In genomic region chr18:13221821-13222220, GRCh38 we compare ENCODE assay signal across 12 cellular contexts. TPM values are rescaled to one million over a fixed set of nuclear protein-coding genes. Genes with fewer than 3 reads are reported as not detected.
A peak's percentile ranks its signal among the peaks of the same experiment; 100 is the strongest.
DNase-seq lines count a peak whose midpoint lies in the region; ATAC-seq, FAIRE-seq and TF ChIP-seq lines count a peak whose summit lies in the region.
"Had no signal": no experiment of that assay in that cellular context is flagged by ENCODE, and none has a peak within 500 bp of the region (broad histone marks: within the 10 kb centered on the region; RNA-seq: fewer than 3 reads in every experiment).

No MANE protein-coding gene starts in this region.

- H4K20me1 ChIP-seq in SK-N-SH (ENCODE audit: insufficient read depth), result no peaks in the 10 kb centered on the region

- H2AFZ ChIP-seq in SK-N-SH (ENCODE audit: low read depth), result no peak overlapping the region; the same call in 1 of the 2 replicates
- H2AFZ ChIP-seq: neural progenitor cell had no signal

- H3K9me3 ChIP-seq in SK-N-SH (no peaks in the 10 kb centered on the region), right cardiac atrium (ENCODE audit: control insufficient read depth, low read length) (no peaks in the 10 kb centered on the region), stomach smooth muscle (ENCODE audit: control insufficient read depth in 2 of 2, low read length in 2 of 2) (no peaks in the 10 kb centered on the region), WERI-Rb-1 (ENCODE audit: severe bottlenecking) (no peaks in the 10 kb centered on the region)

- peak overlapping the region; percentile 67 for H3K4me2 ChIP-seq in SK-N-SH

- 0 out of 2 replicates have a peak overlapping the region, but pooled peaks have one; percentile 25 for H3K4me3 Mint-ChIP-seq in HFFc6

- H3K36me3 ChIP-seq in SK-N-SH (replicated peaks in 1 of 2; ENCODE audit: control insufficient read depth in 1 of 2, insufficient read depth in 2 of 2, low read length in 1 of 2) (no peaks in the 10 kb centered on the region), stomach smooth muscle (ENCODE audit: control insufficient read depth in 2 of 2, insufficient read depth in 2 of 2, low read length in 2 of 2) (no peaks in the 10 kb centered on the region), WERI-Rb-1 (no peaks in the 10 kb centered on the region)
- H3K36me3 ChIP-seq: neural progenitor cell had no signal

- no peak for ATAC-seq in right cardiac atrium

- 6% methylated on average over 7 of the region's 7 CpGs for WGBS in SK-N-SH (ENCODE audit: low lambda C conversion rate)
- WGBS in right cardiac atrium, result 13% methylated on average over 7 of the region's 7 CpGs

- TF ChIP-seq EP300 in SK-N-SH (IDR thresholded peaks at IDR 0.05; ENCODE audit: borderline replicate concordance in 1 of 2, low read depth in 1 of 2, low read length in 1 of 2), result peak; percentile 8 to 72; a peak in 3 of 4 replicates

- no peak overlapping the region for H3K9ac ChIP-seq in SK-N-SH
- peak overlapping the region; percentile 19 to 43 for H3K9ac ChIP-seq in stomach smooth muscle (ENCODE audit: low read length in 2 of 2)
- H3K9ac ChIP-seq: neural progenitor cell had no signal

- peaks cover 38% of the 10 kb centered on the region for H3K27me3 Mint-ChIP-seq in HFFc6 (ENCODE audit: insufficient read depth)

- no peak for TF ChIP-seq RAD21 in SK-N-SH (IDR thresholded peaks at IDR 0.05; ENCODE audit: low read length)

- no peaks in the 10 kb centered on the region for H3K9me3 Mint-ChIP-seq in HFFc6
- H3K9me3 Mint-ChIP-seq: neural progenitor cell had no signal

- H3K36me3 Mint-ChIP-seq in HFFc6 (ENCODE audit: low read depth), result no peaks in the 10 kb centered on the region
- H3K36me3 Mint-ChIP-seq: neural progenitor cell had no signal

- no peak for DNase-seq in HFFc6
- DNase-seq in SK-N-SH, result peak; percentile 74
- DNase-seq in right cardiac atrium, result peak; percentile 80 to 94 (median 88)
- no peak for DNase-seq in pons (ENCODE audit: low spot score)
- no peak for DNase-seq in GM12892 (ENCODE audit: insufficient read length)
- DNase-seq in WERI-Rb-1, result no peak
- DNase-seq in iPS-NIHi11 (ENCODE audit: low spot score), result no peak
- DNase-seq: activated gamma-delta T cell, GF-D8, NCI-H2107 had no signal

- intact Hi-C loops in right cardiac atrium (cut with DNase I), result loop anchor here (5.0 to 10.0 kb wide), 4 partner anchors 45 to 160 kb away; no protein-coding TSS in a partner anchor

- H3K27ac Mint-ChIP-seq in HFFc6, result no peak overlapping the region
- H3K27ac Mint-ChIP-seq: neural progenitor cell had no signal

- CTCF ChIA-PET in SK-N-SH (lab: Yijun Ruan, JAX), result interaction anchor here (0.7 to 1.8 kb wide), 7 partner anchors 10 to 307 kb away, joined by 3 to 8 read pairs (median 3); no protein-coding TSS in a partner anchor

- H3K4me3 ChIP-seq in SK-N-SH (ENCODE audit: low read depth in 2 of 2, low read length in 1 of 2) (peak overlapping the region in 1 of 2 experiments; percentile 17; a peak in 1 of 4 replicates), right cardiac atrium (ENCODE audit: low read length) (peak overlapping the region; percentile 27), stomach smooth muscle (ENCODE audit: low read length in 2 of 2) (peak overlapping the region; percentile 13 to 56), WERI-Rb-1 (ENCODE audit: low read depth, low read length) (no peak overlapping the region)
- H3K4me3 ChIP-seq: neural progenitor cell had no signal

- POLR2A ChIA-PET in SK-N-SH (lab: Yijun Ruan, JAX), result no interaction called here

- H3K9me2 ChIP-seq in SK-N-SH, result no peaks in the 10 kb centered on the region

- peaks cover 4% of the 10 kb centered on the region for H3F3A ChIP-seq in SK-N-SH (replicated peaks; ENCODE audit: insufficient read depth)

- no peaks in the 10 kb centered on the region for H3K79me2 ChIP-seq in SK-N-SH (ENCODE audit: insufficient read depth)

- peaks cover 20% of the 10 kb centered on the region; the same call in 1 of the 2 replicates for H3K27me3 ChIP-seq in SK-N-SH (ENCODE audit: insufficient read depth)
- H3K27me3 ChIP-seq in right cardiac atrium (ENCODE audit: control insufficient read depth, insufficient read depth), result no peaks in the 10 kb centered on the region
- H3K27me3 ChIP-seq in stomach smooth muscle (ENCODE audit: control insufficient read depth in 1 of 2, insufficient read depth in 2 of 2, low read length in 2 of 2), result no peaks in the 10 kb centered on the region
- no peaks in the 10 kb centered on the region for H3K27me3 ChIP-seq in WERI-Rb-1 (ENCODE audit: insufficient read depth, low read depth, severe bottlenecking)

- no peak for FAIRE-seq in GM12892 (lab: Jason Lieb, UNC)

- H3K4me1 Mint-ChIP-seq in HFFc6 (ENCODE audit: low read depth), result peaks cover 13% of the 10 kb centered on the region

- H3K4me1 ChIP-seq in SK-N-SH (ENCODE audit: control insufficient read depth in 1 of 2, insufficient read depth in 2 of 2, low read depth in 1 of 2, low read length in 1 of 2), result peaks cover 9 to 49% of the 10 kb centered on the region in 2 experiments; a peak in 3 of 4 replicates
- H3K4me1 ChIP-seq in right cardiac atrium (ENCODE audit: control insufficient read depth, insufficient read depth, low read length), result peaks cover 27% of the 10 kb centered on the region
- peaks cover 46% of the 10 kb centered on the region for H3K4me1 ChIP-seq in stomach smooth muscle (ENCODE audit: control insufficient read depth, insufficient read depth, low read length)

- TF ChIP-seq CTCF in HFFc6 (IDR thresholded peaks at IDR 0.05) (no peak), SK-N-SH (IDR thresholded peaks at IDR 0.05) (no peak), WERI-Rb-1 (IDR thresholded peaks at IDR 0.05; ENCODE audit: low read depth, low read length) (no peak)

- no peak for TF ChIP-seq POLR2A in GM12892 (IDR thresholded peaks at IDR 0.05; ENCODE audit: low read depth, low read length)

- peak overlapping the region; percentile 34 to 100; a peak in 3 of 4 replicates for H3K27ac ChIP-seq in SK-N-SH (ENCODE audit: low read depth in 2 of 2, low read length in 1 of 2)
- peak overlapping the region; percentile 43 for H3K27ac ChIP-seq in right cardiac atrium (ENCODE audit: low read length)
- peak overlapping the region; percentile 86 for H3K27ac ChIP-seq in stomach smooth muscle (ENCODE audit: low read length)
- no peak overlapping the region for H3K27ac ChIP-seq in WERI-Rb-1
- H3K27ac ChIP-seq: neural progenitor cell had no signal

TF ChIP-seq in SK-N-SH, 30 proteins besides CTCF, POLR2A, EP300 and RAD21:
- TF ChIP-seq PBX3 (IDR thresholded peaks at IDR 0.05), result peak; percentile 30; the same call in 1 of the 2 replicates
- no peak for TF ChIP-seq FOXM1 (IDR thresholded peaks at IDR 0.05; ENCODE audit: low read depth)
- no peak for TF ChIP-seq TEAD4 (IDR thresholded peaks at IDR 0.05; ENCODE audit: borderline replicate concordance, insufficient read depth)
- no peak; the same call in 1 of the 2 replicates for TF ChIP-seq POLR2AphosphoS5 (IDR thresholded peaks at IDR 0.05; ENCODE audit: low read depth, low read length)
- no peak for TF ChIP-seq MXI1 (IDR thresholded peaks at IDR 0.05; ENCODE audit: low read depth, low read length)
- no peak for TF ChIP-seq TAF1 (IDR thresholded peaks at IDR 0.05; ENCODE audit: borderline replicate concordance, low read depth, low read length)
- TF ChIP-seq ZBTB33 (IDR thresholded peaks at IDR 0.05; ENCODE audit: borderline replicate concordance, low read depth), result no peak
- TF ChIP-seq RXRA (IDR thresholded peaks at IDR 0.05; ENCODE audit: borderline replicate concordance, low read depth), result no peak
- peak; percentile 57; the same call in 1 of the 2 replicates for TF ChIP-seq RCOR1 (IDR thresholded peaks at IDR 0.05; ENCODE audit: low read length)
- TF ChIP-seq GATA2 (CRISPR knock-in tag; IDR thresholded peaks at IDR 0.05), result peak; percentile 12; the same call in 1 of the 2 replicates
- TF ChIP-seq TCF12 (IDR thresholded peaks at IDR 0.05), result 0 out of 2 replicates have a peak, but pooled peaks have one; percentile 6

RNA-seq across cellular contexts. Expression of gene LDLRAD4, which starts 3.3 kb away (rescaled TPM):
- not detected for total RNA-seq in HFFc6 (2021; fragmentation: NEBNext Ultra II Directional; extraction: Animal tissue kit (Norgen Biotek cat#: 25700))
- polyA plus RNA-seq in SK-N-SH (2012; rRNA removed), result 0.16 and 0.32 TPM in 2 replicates
- polyA plus RNA-seq in SK-N-SH (2012; cell fraction: cytosol; rRNA removed), result 0.15 and 0.20 TPM in 2 replicates
- 0.35 and 0.91 TPM in 2 replicates for polyA plus RNA-seq in SK-N-SH (2012; cell fraction: nucleus; rRNA removed)
- total RNA-seq in right cardiac atrium, result 100 to 1,000 TPM in 1 of 4 donors, 10 to 100 TPM in 3; 46.6 to 159 (median 70.0) TPM
- polyA plus RNA-seq in right cardiac atrium, result 25.7 TPM
- polyA plus RNA-seq in GM12892 (2012; ENCODE audit: missing spikeins), result 23.1 TPM

Comparison
In these comparisons a context has a peak if more than half of its experiments do, and no peak if none do; other contexts are left out.
1. DNase-seq: peak in SK-N-SH (single experiment) and right cardiac atrium (3 of 3); none in HFFc6 (single experiment), pons (single experiment), GM12892 (single experiment), WERI-Rb-1 (single experiment) and iPS-NIHi11 (single experiment).
2. RNA of gene LDLRAD4, which starts 3.3 kb away (total RNA-seq): 46.6 to 159 TPM in right cardiac atrium; not detected in HFFc6; every median in the first group is over 10 times any median in the second.